1 cellular context compared by ENCODE assay signal in the genomic region with DNA sequence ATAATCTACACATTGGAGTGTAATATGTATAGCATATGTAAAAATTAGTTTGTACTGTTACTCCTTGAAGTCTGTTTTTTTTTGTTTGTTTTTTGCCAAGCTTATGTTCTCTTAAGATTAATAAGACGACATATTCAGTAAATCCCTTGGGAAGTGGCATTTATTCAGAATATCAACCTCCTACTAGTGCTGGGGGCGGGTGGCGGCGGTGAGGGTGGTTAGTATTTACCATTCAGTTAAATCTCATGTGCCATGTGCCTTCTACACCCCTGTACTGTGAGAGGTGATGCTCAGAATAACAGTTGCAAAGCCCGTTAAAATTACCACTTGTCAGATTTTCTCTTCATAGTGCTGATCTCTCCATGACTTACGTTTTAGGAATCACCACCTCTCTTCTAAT.
TF ChIP-seq lines count a peak whose summit lies in the region.

No MANE protein-coding gene starts in this region.

TF ChIP-seq in neural cell, 6 proteins besides CTCF, POLR2A, EP300 and RAD21 (continued from another document):
- TF ChIP-seq, protein P1, sequence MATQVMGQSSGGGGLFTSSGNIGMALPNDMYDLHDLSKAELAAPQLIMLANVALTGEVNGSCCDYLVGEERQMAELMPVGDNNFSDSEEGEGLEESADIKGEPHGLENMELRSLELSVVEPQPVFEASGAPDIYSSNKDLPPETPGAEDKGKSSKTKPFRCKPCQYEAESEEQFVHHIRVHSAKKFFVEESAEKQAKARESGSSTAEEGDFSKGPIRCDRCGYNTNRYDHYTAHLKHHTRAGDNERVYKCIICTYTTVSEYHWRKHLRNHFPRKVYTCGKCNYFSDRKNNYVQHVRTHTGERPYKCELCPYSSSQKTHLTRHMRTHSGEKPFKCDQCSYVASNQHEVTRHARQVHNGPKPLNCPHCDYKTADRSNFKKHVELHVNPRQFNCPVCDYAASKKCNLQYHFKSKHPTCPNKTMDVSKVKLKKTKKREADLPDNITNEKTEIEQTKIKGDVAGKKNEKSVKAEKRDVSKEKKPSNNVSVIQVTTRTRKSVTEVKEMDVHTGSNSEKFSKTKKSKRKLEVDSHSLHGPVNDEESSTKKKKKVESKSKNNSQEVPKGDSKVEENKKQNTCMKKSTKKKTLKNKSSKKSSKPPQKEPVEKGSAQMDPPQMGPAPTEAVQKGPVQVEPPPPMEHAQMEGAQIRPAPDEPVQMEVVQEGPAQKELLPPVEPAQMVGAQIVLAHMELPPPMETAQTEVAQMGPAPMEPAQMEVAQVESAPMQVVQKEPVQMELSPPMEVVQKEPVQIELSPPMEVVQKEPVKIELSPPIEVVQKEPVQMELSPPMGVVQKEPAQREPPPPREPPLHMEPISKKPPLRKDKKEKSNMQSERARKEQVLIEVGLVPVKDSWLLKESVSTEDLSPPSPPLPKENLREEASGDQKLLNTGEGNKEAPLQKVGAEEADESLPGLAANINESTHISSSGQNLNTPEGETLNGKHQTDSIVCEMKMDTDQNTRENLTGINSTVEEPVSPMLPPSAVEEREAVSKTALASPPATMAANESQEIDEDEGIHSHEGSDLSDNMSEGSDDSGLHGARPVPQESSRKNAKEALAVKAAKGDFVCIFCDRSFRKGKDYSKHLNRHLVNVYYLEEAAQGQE (IDR thresholded peaks at IDR 0.05; ENCODE audit: borderline replicate concordance), result no peak
- TF ChIP-seq TAF1 (IDR thresholded peaks at IDR 0.05; ENCODE audit: low read depth), result no peak
